Comparison of ENCODE assay signal across 29 cellular contexts in genomic region chr1:168762473-168762872, GRCh38. TPM values are rescaled to one million over a fixed set of nuclear protein-coding genes. Genes with fewer than 3 reads are reported as not detected.
"Had no signal": no experiment of that assay in that cellular context is flagged by ENCODE, and none has a peak within 500 bp of the region (broad histone marks: within the 10 kb centered on the region; RNA-seq: fewer than 3 reads in every experiment).

No MANE protein-coding gene starts in this region.

- H3K27ac ChIP-seq: ascending aorta, brain microvascular endothelial cell, coronary artery, dorsolateral prefrontal cortex had no signal

- H3K27me3 Mint-ChIP-seq: activated CD4-positive, alpha-beta memory T cell treated with anti-CD3 and anti-CD28 coated beads for 36 hours; activated CD8-positive, alpha-beta memory T cell treated with anti-CD3 and anti-CD28 coated beads, Interleukin-2, amount 10 ng/mL, durations not matched to agents 7 days and 5 days; activated naive CD4-positive, alpha-beta T cell treated with anti-CD3 and anti-CD28 coated beads, Interleukin-2, amount 10 ng/mL, durations not matched to agents 7 days and 5 days; activated T-cell treated with anti-CD3 and anti-CD28 coated beads, Interleukin-2, amount 50 U/mL, for 24 hours; central memory CD8-positive, alpha-beta T cell; dendritic cell treated with granulocyte-macrophage colony-stimulating factor and Interleukin-4, amounts not matched to agents 40 ng/mL and 50 ng/mL, for 4 days had no signal

- H3K9me3 Mint-ChIP-seq: activated CD4-positive, alpha-beta memory T cell treated with anti-CD3 and anti-CD28 coated beads for 36 hours; activated naive CD4-positive, alpha-beta T cell treated with anti-CD3 and anti-CD28 coated beads, Interleukin-2, amount 10 ng/mL, durations not matched to agents 7 days and 5 days; activated naive CD4-positive, alpha-beta T cell treated with anti-CD3 and anti-CD28 coated beads, Interleukin-2, amount 50 U/mL, for 72 hours; activated naive CD8-positive, alpha-beta T cell treated with anti-CD3 and anti-CD28 coated beads, Interleukin-2, amount 10 ng/mL, durations not matched to agents 7 days and 5 days; activated T-cell treated with anti-CD3 and anti-CD28 coated beads, Interleukin-2, amount 50 U/mL, for 24 hours; activated T-cell treated with anti-CD3 and anti-CD28 coated beads, Interleukin-2, amount 50 U/mL, for 72 hours; central memory CD8-positive, alpha-beta T cell; dendritic cell treated with granulocyte-macrophage colony-stimulating factor and Interleukin-4, amounts not matched to agents 40 ng/mL and 50 ng/mL, for 4 days; endodermal cell; T-helper 1 cell treated with Interleukin-12 subunit alpha and Interleukin-12 subunit beta and Interleukin-4 antibody, amounts not matched to agents 30 μg/mL and 1 μg/mL, for 36 hours had no signal

- H3K9me3 ChIP-seq: ascending aorta had no signal

- H3K27ac Mint-ChIP-seq: activated CD4-positive, alpha-beta memory T cell treated with anti-CD3 and anti-CD28 coated beads for 36 hours; activated CD4-positive, alpha-beta T cell treated with anti-CD3 and anti-CD28 coated beads for 36 hours; activated CD4-positive, alpha-beta T cell treated with anti-CD3 and anti-CD28 coated beads, Interleukin-2, amount 10 ng/mL, durations not matched to agents 24 days and 14 days; activated CD8-positive, alpha-beta memory T cell treated with anti-CD3 and anti-CD28 coated beads, Interleukin-2, amount 10 ng/mL, durations not matched to agents 7 days and 5 days; activated CD8-positive, alpha-beta T cell treated with anti-CD3 and anti-CD28 coated beads, Interleukin-2, amount 10 ng/mL, durations not matched to agents 7 days and 5 days; activated naive CD4-positive, alpha-beta T cell treated with anti-CD3 and anti-CD28 coated beads, Interleukin-2, amount 10 ng/mL, durations not matched to agents 7 days and 5 days; activated naive CD4-positive, alpha-beta T cell treated with anti-CD3 and anti-CD28 coated beads, Interleukin-2, amount 50 U/mL, for 72 hours; activated naive CD8-positive, alpha-beta T cell treated with anti-CD3 and anti-CD28 coated beads, Interleukin-2, amount 10 ng/mL, durations not matched to agents 7 days and 5 days; activated T-cell treated with anti-CD3 and anti-CD28 coated beads, Interleukin-2, amount 50 U/mL, for 24 hours; activated T-cell treated with anti-CD3 and anti-CD28 coated beads, Interleukin-2, amount 50 U/mL, for 72 hours; dendritic cell treated with granulocyte-macrophage colony-stimulating factor and Interleukin-4, amounts not matched to agents 40 ng/mL and 50 ng/mL, for 4 days; endodermal cell; T-helper 1 cell treated with Interleukin-12 subunit alpha and Interleukin-12 subunit beta and Interleukin-4 antibody, amounts not matched to agents 30 μg/mL and 1 μg/mL, for 36 hours had no signal

- FAIRE-seq: bronchial epithelial cell, frontal cortex had no signal

- H3K27me3 ChIP-seq: ascending aorta, brain microvascular endothelial cell, dorsolateral prefrontal cortex had no signal

- H3K36me3 ChIP-seq: ascending aorta, brain microvascular endothelial cell had no signal

- H3K4me3 Mint-ChIP-seq: activated CD4-positive, alpha-beta memory T cell treated with anti-CD3 and anti-CD28 coated beads for 36 hours; activated CD4-positive, alpha-beta T cell treated with anti-CD3 and anti-CD28 coated beads for 36 hours; activated CD4-positive, alpha-beta T cell treated with anti-CD3 and anti-CD28 coated beads, Interleukin-2, amount 10 ng/mL, durations not matched to agents 24 days and 14 days; activated CD8-positive, alpha-beta memory T cell treated with anti-CD3 and anti-CD28 coated beads, Interleukin-2, amount 10 ng/mL, durations not matched to agents 7 days and 5 days; activated CD8-positive, alpha-beta T cell treated with anti-CD3 and anti-CD28 coated beads, Interleukin-2, amount 10 ng/mL, durations not matched to agents 7 days and 5 days; activated naive CD4-positive, alpha-beta T cell treated with anti-CD3 and anti-CD28 coated beads, Interleukin-2, amount 10 ng/mL, durations not matched to agents 7 days and 5 days; activated naive CD8-positive, alpha-beta T cell treated with anti-CD3 and anti-CD28 coated beads, Interleukin-2, amount 10 ng/mL, durations not matched to agents 7 days and 5 days; activated T-cell treated with anti-CD3 and anti-CD28 coated beads, Interleukin-2, amount 50 U/mL, for 24 hours; activated T-cell treated with anti-CD3 and anti-CD28 coated beads, Interleukin-2, amount 50 U/mL, for 72 hours; central memory CD8-positive, alpha-beta T cell; dendritic cell treated with granulocyte-macrophage colony-stimulating factor and Interleukin-4, amounts not matched to agents 40 ng/mL and 50 ng/mL, for 4 days; endodermal cell; T-helper 1 cell treated with Interleukin-12 subunit alpha and Interleukin-12 subunit beta and Interleukin-4 antibody, amounts not matched to agents 30 μg/mL and 1 μg/mL, for 36 hours had no signal

- DNase-seq: activated CD4-positive, alpha-beta T cell treated with anti-CD3 and anti-CD28 coated beads, Interleukin-2, amount 10 ng/mL, durations not matched to agents 24 days and 14 days; activated CD4-positive, CD25-positive, alpha-beta regulatory T cell; activated CD4-positive, CD25-positive, alpha-beta regulatory T cell treated with anti-CD3 and anti-CD28 coated beads, Interleukin-2, amount 50 U/mL, for 72 hours; activated CD8-positive, alpha-beta memory T cell treated with anti-CD3 and anti-CD28 coated beads, Interleukin-2, amount 10 ng/mL, durations not matched to agents 7 days and 5 days; activated CD8-positive, alpha-beta memory T cell treated with anti-CD3 and anti-CD28 coated beads, Interleukin-2, amount 50 U/mL, for 4 hours; activated CD8-positive, alpha-beta T cell treated with anti-CD3 and anti-CD28 coated beads, Interleukin-2, amount 10 ng/mL, durations not matched to agents 7 days and 5 days; activated gamma-delta T cell; activated naive CD4-positive, alpha-beta T cell; activated naive CD4-positive, alpha-beta T cell treated with anti-CD3 and anti-CD28 coated beads, Interleukin-2, amount 10 ng/mL, durations not matched to agents 7 days and 5 days; activated naive CD8-positive, alpha-beta T cell treated with anti-CD3 and anti-CD28 coated beads, Interleukin-2, amount 10 ng/mL, durations not matched to agents 7 days and 5 days; activated T-cell treated with anti-CD3 and anti-CD28 coated beads, Interleukin-2, amount 50 U/mL, for 24 hours; brain microvascular endothelial cell; dorsolateral prefrontal cortex; effector memory CD4-positive, alpha-beta T cell; endodermal cell; foreskin fibroblast had no signal

- H3K4me1 Mint-ChIP-seq: activated CD4-positive, alpha-beta T cell treated with anti-CD3 and anti-CD28 coated beads, Interleukin-2, amount 10 ng/mL, durations not matched to agents 24 days and 14 days; activated CD8-positive, alpha-beta memory T cell treated with anti-CD3 and anti-CD28 coated beads, Interleukin-2, amount 10 ng/mL, durations not matched to agents 7 days and 5 days; activated naive CD4-positive, alpha-beta T cell treated with anti-CD3 and anti-CD28 coated beads, Interleukin-2, amount 10 ng/mL, durations not matched to agents 7 days and 5 days; activated naive CD8-positive, alpha-beta T cell treated with anti-CD3 and anti-CD28 coated beads, Interleukin-2, amount 10 ng/mL, durations not matched to agents 7 days and 5 days; central memory CD8-positive, alpha-beta T cell had no signal

- H3K4me1 ChIP-seq: ascending aorta had no signal

- H3K4me3 ChIP-seq: ascending aorta, coronary artery, dorsolateral prefrontal cortex had no signal

- H3K36me3 Mint-ChIP-seq: activated CD4-positive, alpha-beta memory T cell treated with anti-CD3 and anti-CD28 coated beads for 36 hours; activated CD8-positive, alpha-beta memory T cell treated with anti-CD3 and anti-CD28 coated beads, Interleukin-2, amount 10 ng/mL, durations not matched to agents 7 days and 5 days; activated naive CD4-positive, alpha-beta T cell treated with anti-CD3 and anti-CD28 coated beads, Interleukin-2, amount 10 ng/mL, durations not matched to agents 7 days and 5 days; activated naive CD4-positive, alpha-beta T cell treated with anti-CD3 and anti-CD28 coated beads, Interleukin-2, amount 50 U/mL, for 72 hours; activated naive CD8-positive, alpha-beta T cell treated with anti-CD3 and anti-CD28 coated beads, Interleukin-2, amount 10 ng/mL, durations not matched to agents 7 days and 5 days had no signal

- ATAC-seq: activated CD8-positive, alpha-beta memory T cell treated with anti-CD3 and anti-CD28 coated beads, Interleukin-2, amount 10 ng/mL, durations not matched to agents 7 days and 5 days; activated CD8-positive, alpha-beta T cell treated with anti-CD3 and anti-CD28 coated beads, Interleukin-2, amount 10 ng/mL, durations not matched to agents 7 days and 5 days had no signal

RNA-seq across cellular contexts. Expression of gene DPT, which starts 33.5 kb away (rescaled TPM):
- total RNA-seq: activated CD4-positive, alpha-beta memory T cell treated with anti-CD3 and anti-CD28 coated beads for 36 hours; activated CD4-positive, alpha-beta T cell treated with anti-CD3 and anti-CD28 coated beads for 36 hours; activated CD4-positive, alpha-beta T cell treated with anti-CD3 and anti-CD28 coated beads, Interleukin-2, amount 10 ng/mL, durations not matched to agents 24 days and 14 days; activated CD8-positive, alpha-beta memory T cell treated with anti-CD3 and anti-CD28 coated beads for 36 hours; activated CD8-positive, alpha-beta memory T cell treated with anti-CD3 and anti-CD28 coated beads, Interleukin-2, amount 10 ng/mL, durations not matched to agents 7 days and 5 days; activated CD8-positive, alpha-beta T cell treated with anti-CD3 and anti-CD28 coated beads, Interleukin-2, amount 10 ng/mL, durations not matched to agents 7 days and 5 days; activated naive CD4-positive, alpha-beta T cell treated with anti-CD3 and anti-CD28 coated beads, Interleukin-2, amount 50 U/mL, for 72 hours; activated naive CD8-positive, alpha-beta T cell treated with anti-CD3 and anti-CD28 coated beads, Interleukin-2, amount 10 ng/mL, durations not matched to agents 7 days and 5 days; activated T-cell treated with anti-CD3 and anti-CD28 coated beads, Interleukin-2, amount 50 U/mL, for 72 hours; bronchial epithelial cell; endodermal cell; T-helper 2 cell treated with Interferon-gamma antibody and Interleukin-4, amounts not matched to agents 100 ng/mL and 5 ng/mL, for 36 hours had no signal
